15 cellular contexts compared by ENCODE assay signal in the genomic region with DNA sequence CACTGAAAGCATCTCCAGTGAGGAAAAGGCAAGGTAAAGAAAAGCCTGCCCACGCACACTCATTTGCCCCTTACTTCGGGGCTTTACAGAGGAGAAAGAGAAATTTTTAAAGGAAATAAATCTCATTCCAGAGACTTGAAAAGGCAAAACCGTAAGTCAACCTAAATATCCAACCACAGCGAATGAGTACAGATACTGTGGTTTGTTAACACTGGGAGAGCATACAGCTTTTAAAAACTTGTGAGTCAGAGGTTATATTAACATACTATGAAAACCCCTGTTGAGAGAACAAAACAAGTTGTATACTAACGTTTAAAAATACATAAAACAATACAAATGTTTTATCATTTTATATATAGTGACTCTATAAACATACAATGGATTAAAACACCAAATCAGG.
"Had no signal": no experiment of that assay in that cellular context is flagged by ENCODE, and none has a peak within 500 bp of the region (broad histone marks: within the 10 kb centered on the region; RNA-seq: fewer than 3 reads in every experiment).

No MANE protein-coding gene starts in this region.

- H3K27me3 ChIP-seq: spleen, transverse colon had no signal

- H3K9me3 ChIP-seq: spleen, transverse colon had no signal

- ATAC-seq: effector memory CD8-positive, alpha-beta T cell; left lobe of liver; right cardiac atrium had no signal

- H3K4me3 ChIP-seq: spleen, transverse colon had no signal

- DNase-seq: activated CD4-positive, alpha-beta memory T cell treated with anti-CD3 and anti-CD28 coated beads, Interleukin-2, amount 10 ng/mL, durations not matched to agents 7 days and 5 days; activated CD4-positive, alpha-beta T cell treated with anti-CD3 and anti-CD28 coated beads for 1 hour; activated gamma-delta T cell treated with Interleukin-2 at 50 U/mL for 16 hours; activated naive CD8-positive, alpha-beta T cell treated with anti-CD3 and anti-CD28 coated beads for 36 hours; activated T-cell treated with anti-CD3 and anti-CD28 coated beads, Interleukin-2, amount 50 U/mL, for 48 hours; anterior cingulate cortex; effector memory CD8-positive, alpha-beta T cell; glutamatergic neuron; right cardiac atrium; spleen; stimulated activated CD4-positive, alpha-beta T cell treated with anti-CD3 and anti-CD28 coated beads, Interleukin-1b, Interleukin-23, amount 100 ng/mL, for 48 hours; stimulated activated naive CD4-positive, alpha-beta T cell; substantia nigra; transverse colon had no signal

- H3K27ac ChIP-seq: spleen, transverse colon had no signal

- H3K4me1 ChIP-seq: transverse colon had no signal

- H3K36me3 ChIP-seq: transverse colon had no signal
